In the genomic region with DNA sequence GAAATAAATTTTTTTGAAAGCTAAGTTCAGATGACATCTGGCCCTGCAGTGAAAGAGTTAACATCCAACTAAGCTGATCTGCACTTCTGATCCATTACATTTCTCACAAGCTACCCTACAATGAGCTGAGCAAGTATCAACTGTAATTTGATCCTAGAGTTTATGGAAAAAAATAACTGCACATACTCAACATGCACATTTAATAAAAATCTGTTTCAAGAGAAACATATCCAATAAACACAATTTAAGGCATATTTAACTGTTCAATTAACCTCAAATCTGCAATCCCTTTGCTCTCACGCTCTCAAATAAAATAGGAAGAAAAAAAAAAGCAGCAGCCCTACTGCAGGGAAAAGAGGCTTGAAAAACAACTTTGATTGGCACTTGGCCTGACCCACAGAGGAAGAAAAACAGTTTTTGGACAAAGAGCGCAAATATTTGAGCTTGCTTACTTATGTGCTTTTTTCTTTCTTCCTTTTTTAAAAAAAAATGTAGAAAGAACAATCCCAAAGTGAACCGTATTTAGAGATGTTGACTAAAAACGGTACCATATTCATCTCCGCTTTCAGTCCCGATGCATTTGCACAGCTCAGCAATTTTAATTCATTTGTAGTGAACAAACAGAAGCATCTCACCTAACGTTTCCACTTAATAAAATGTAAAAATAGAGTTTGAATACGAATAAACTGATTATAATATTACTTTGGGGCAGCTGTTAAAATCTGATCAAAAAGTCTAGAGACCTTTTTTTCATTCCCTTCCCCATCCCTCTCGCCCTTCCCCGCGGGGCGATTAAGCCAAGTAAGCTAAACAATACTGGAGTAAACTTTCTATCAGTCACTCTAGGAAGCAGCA, we compare ENCODE assay signal across 1 cellular context.
TF ChIP-seq lines count a peak whose summit lies in the region.

No MANE protein-coding gene starts in this region.

TF ChIP-seq in HCT116, 20 proteins besides CTCF, POLR2A, EP300 and RAD21 (continued from another document):
- TF ChIP-seq, protein P1, sequence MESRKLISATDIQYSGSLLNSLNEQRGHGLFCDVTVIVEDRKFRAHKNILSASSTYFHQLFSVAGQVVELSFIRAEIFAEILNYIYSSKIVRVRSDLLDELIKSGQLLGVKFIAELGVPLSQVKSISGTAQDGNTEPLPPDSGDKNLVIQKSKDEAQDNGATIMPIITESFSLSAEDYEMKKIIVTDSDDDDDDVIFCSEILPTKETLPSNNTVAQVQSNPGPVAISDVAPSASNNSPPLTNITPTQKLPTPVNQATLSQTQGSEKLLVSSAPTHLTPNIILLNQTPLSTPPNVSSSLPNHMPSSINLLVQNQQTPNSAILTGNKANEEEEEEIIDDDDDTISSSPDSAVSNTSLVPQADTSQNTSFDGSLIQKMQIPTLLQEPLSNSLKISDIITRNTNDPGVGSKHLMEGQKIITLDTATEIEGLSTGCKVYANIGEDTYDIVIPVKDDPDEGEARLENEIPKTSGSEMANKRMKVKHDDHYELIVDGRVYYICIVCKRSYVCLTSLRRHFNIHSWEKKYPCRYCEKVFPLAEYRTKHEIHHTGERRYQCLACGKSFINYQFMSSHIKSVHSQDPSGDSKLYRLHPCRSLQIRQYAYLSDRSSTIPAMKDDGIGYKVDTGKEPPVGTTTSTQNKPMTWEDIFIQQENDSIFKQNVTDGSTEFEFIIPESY (IDR thresholded peaks at IDR 0.05; ENCODE audit: extremely low read depth, insufficient replicate concordance, low read length): no peak
